8 cellular contexts compared by ENCODE assay signal in the genomic region with DNA sequence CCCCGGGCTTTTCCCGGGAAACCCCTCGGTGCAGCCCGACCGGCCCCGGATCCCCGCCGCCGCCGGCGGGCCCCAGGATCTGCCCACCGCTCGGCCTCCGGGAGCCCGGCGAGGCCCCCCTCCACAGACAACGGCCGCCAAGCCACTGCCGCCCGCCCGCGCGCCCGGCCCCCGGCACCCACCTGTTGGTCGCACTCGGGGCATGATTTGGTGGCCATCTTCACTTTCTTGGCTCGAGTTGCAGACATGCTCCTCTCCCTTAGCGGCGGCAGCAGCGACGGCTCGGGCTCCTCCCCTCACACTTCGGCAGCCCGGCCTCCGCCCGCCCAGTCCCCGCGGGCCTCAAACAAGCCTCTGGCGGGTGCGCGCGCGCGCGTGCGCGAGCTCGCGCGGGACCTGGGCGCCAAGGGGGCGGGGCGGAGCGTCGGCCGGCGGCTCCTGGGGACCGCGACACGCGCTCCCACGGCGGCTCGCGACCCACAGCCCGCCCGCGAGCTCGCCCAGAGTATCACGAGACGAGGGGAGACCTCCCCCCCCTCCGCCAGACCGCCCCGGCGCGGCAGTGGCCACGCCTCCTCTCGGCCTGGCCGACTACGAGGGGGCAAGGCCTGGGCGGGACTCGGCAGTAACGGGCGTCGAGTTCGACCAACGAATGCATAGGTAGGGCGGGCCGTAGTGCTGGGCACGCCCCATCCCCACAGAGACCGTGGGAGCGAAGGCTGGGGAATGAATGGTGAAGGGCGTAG. TPM values are rescaled to one million over a fixed set of nuclear protein-coding genes. Genes with fewer than 3 reads are reported as not detected.
DNase-seq lines count a peak whose midpoint lies in the region; ATAC-seq and TF ChIP-seq lines count a peak whose summit lies in the region.

Gene C16orf87 (minus strand): TSS at position 279 of the 746 bp plus-strand sequence. CDS start 31 bp downstream, at position 248.

- H3K79me2 ChIP-seq in KMS-11 (ENCODE audit: insufficient read depth, low read depth) = peaks cover 45% of the 10 kb centered on the region

- peak within 1 kb of the TSS; percentile 93 to 98 (median 95) for H3K27ac Mint-ChIP-seq in naive B cell
- H3K27ac Mint-ChIP-seq in stimulated activated memory B cell treated with anti-CD40 and anti-IgM and Interleukin-4, amounts not matched to agents 10 μg/mL and 1 μg/mL and 100 μg/mL, for 72 hours = peak within 1 kb of the TSS; percentile 89

- H3K27ac ChIP-seq in KMS-11 (peak within 1 kb of the TSS; percentile 70), Peyer's patch (peak within 1 kb of the TSS; percentile 88 to 98 (median 92)), esophagus squamous epithelium (peak within 1 kb of the TSS; percentile 87 to 94 (median 92))

- H3K9me3 ChIP-seq in Peyer's patch (no peaks in the 10 kb centered on the region), esophagus squamous epithelium (no peaks in the 10 kb centered on the region)

- 0 to 3% methylated on average over 6 of the region's 94 CpGs for WGBS in esophagus squamous epithelium, 2 donors

- H3K9ac ChIP-seq in KMS-11 = peak within 1 kb of the TSS; percentile 86

- peak within 1 kb of the TSS; percentile 74 for H2AFZ ChIP-seq in KMS-11 (ENCODE audit: low read depth)

- H3K27me3 Mint-ChIP-seq in naive B cell = no peaks in the 10 kb centered on the region
- H3K27me3 Mint-ChIP-seq in stimulated activated memory B cell treated with anti-CD40 and anti-IgM and Interleukin-4, amounts not matched to agents 10 μg/mL and 1 μg/mL and 100 μg/mL, for 72 hours = no peaks in the 10 kb centered on the region

- H3K4me1 Mint-ChIP-seq in naive B cell = peaks cover 38 to 73% (median 54%) of the 10 kb centered on the region in 3 donors
- peaks cover 73% of the 10 kb centered on the region for H3K4me1 Mint-ChIP-seq in stimulated activated memory B cell treated with anti-CD40 and anti-IgM and Interleukin-4, amounts not matched to agents 10 μg/mL and 1 μg/mL and 100 μg/mL, for 72 hours

- intact Hi-C loops in esophagus squamous epithelium (cut with DNase I) = loop anchor here (5.0 kb wide), 1 partner anchor 144 kb away; the partner anchor contains the start of genes ORC6 and VPS35

- H3K9me3 Mint-ChIP-seq in naive B cell = no peaks in the 10 kb centered on the region
- H3K9me3 Mint-ChIP-seq in stimulated activated memory B cell treated with anti-CD40 and anti-IgM and Interleukin-4, amounts not matched to agents 10 μg/mL and 1 μg/mL and 100 μg/mL, for 72 hours = no peaks in the 10 kb centered on the region

- DNase-seq in DMS79 (lab: John Stamatoyannopoulos, UW) (peak; percentile 66), Peyer's patch (peak; percentile 90 to 96 (median 93)), esophagus squamous epithelium (lab: John Stamatoyannopoulos, UW) (peak; percentile 79), naive B cell (peak; percentile 92)
- peak; percentile 90 to 93 for DNase-seq in activated T-cell treated with anti-CD3 and anti-CD28 coated beads, Interleukin-2, amount 50 U/mL, for 48 hours

- ATAC-seq in GM21737 (IDR thresholded peaks at IDR 0.05; ENCODE audit: unreplicated experiment) (peak; percentile 94), naive B cell (ENCODE audit: low read depth in 2 of 2) (peak; percentile 89)
- ATAC-seq in stimulated activated memory B cell treated with anti-CD40 and anti-IgM and Interleukin-4, amounts not matched to agents 10 μg/mL and 1 μg/mL and 100 μg/mL, for 72 hours = peak; percentile 98

- H3K27me3 ChIP-seq in KMS-11 (ENCODE audit: insufficient read depth, low read depth) = no peaks in the 10 kb centered on the region
- H3K27me3 ChIP-seq in Peyer's patch = no peaks in the 10 kb centered on the region
- H3K27me3 ChIP-seq in esophagus squamous epithelium = no peaks in the 10 kb centered on the region

- no peaks in the 10 kb centered on the region for H4K20me1 ChIP-seq in KMS-11 (ENCODE audit: insufficient read depth)

- peaks cover 0 to 4% of the 10 kb centered on the region in 2 donors for H3K36me3 Mint-ChIP-seq in naive B cell
- peaks cover 6% of the 10 kb centered on the region for H3K36me3 Mint-ChIP-seq in stimulated activated memory B cell treated with anti-CD40 and anti-IgM and Interleukin-4, amounts not matched to agents 10 μg/mL and 1 μg/mL and 100 μg/mL, for 72 hours

- TF ChIP-seq POLR2A in Peyer's patch (IDR thresholded peaks at IDR 0.05) = peak; percentile 55 to 58
- peak in 3 of 4 donors; percentile 18 to 77 (median 44) for TF ChIP-seq POLR2A in esophagus squamous epithelium (IDR thresholded peaks at IDR 0.05)

- H3K4me3 ChIP-seq in KMS-11 (IDR thresholded peaks at IDR 0.05; ENCODE audit: insufficient read depth, low read depth, low read length) = no peak within 1 kb of the TSS
- peak within 1 kb of the TSS; percentile 80 to 99 (median 95) for H3K4me3 ChIP-seq in Peyer's patch
- peak within 1 kb of the TSS; percentile 67 to 96 (median 86) for H3K4me3 ChIP-seq in esophagus squamous epithelium

- H3K4me2 ChIP-seq in KMS-11 = peak within 1 kb of the TSS; percentile 81

- H3K4me1 ChIP-seq in KMS-11 (ENCODE audit: low read depth, poor library complexity, severe bottlenecking) (peaks cover 41% of the 10 kb centered on the region), Peyer's patch (peaks cover 0 to 14% (median 0%) of the 10 kb centered on the region in 4 donors), esophagus squamous epithelium (peaks cover 3 to 26% (median 4%) of the 10 kb centered on the region in 3 donors)

- H3K36me3 ChIP-seq in KMS-11 (ENCODE audit: insufficient read depth) = no peaks in the 10 kb centered on the region
- no peaks in the 10 kb centered on the region for H3K36me3 ChIP-seq in Peyer's patch
- H3K36me3 ChIP-seq in esophagus squamous epithelium = no peaks in the 10 kb centered on the region

- TF ChIP-seq CTCF in KMS-11 (conservative IDR thresholded peaks at IDR 0.05; ENCODE audit: low read depth, low read length) (no peak), Peyer's patch (IDR thresholded peaks at IDR 0.05) (no peak), esophagus squamous epithelium (IDR thresholded peaks at IDR 0.05) (no peak)

- H3K4me3 Mint-ChIP-seq in naive B cell = peak within 1 kb of the TSS; percentile 92 to 98 (median 96)
- H3K4me3 Mint-ChIP-seq in stimulated activated memory B cell treated with anti-CD40 and anti-IgM and Interleukin-4, amounts not matched to agents 10 μg/mL and 1 μg/mL and 100 μg/mL, for 72 hours = peak within 1 kb of the TSS; percentile 95

RNA-seq across cellular contexts. Expression of gene C16orf87, which starts in this region (rescaled TPM):
- total RNA-seq in Peyer's patch (10 to 100 TPM in 2 of 4 donors, 1 to 10 TPM in 2; 7.9 to 13.5 (median 10.6) TPM), esophagus squamous epithelium (1 to 10 TPM; 5.7 to 7.6 (median 7.0) TPM)
- polyA plus RNA-seq in naive B cell (ENCODE audit: low read depth in 6 of 6) = 10 to 100 TPM in 5 of 6 donors, 1 to 10 TPM in 1; 9.2 to 13.9 (median 11.9) TPM
